8 cellular contexts compared by ENCODE assay signal in the genomic region with DNA sequence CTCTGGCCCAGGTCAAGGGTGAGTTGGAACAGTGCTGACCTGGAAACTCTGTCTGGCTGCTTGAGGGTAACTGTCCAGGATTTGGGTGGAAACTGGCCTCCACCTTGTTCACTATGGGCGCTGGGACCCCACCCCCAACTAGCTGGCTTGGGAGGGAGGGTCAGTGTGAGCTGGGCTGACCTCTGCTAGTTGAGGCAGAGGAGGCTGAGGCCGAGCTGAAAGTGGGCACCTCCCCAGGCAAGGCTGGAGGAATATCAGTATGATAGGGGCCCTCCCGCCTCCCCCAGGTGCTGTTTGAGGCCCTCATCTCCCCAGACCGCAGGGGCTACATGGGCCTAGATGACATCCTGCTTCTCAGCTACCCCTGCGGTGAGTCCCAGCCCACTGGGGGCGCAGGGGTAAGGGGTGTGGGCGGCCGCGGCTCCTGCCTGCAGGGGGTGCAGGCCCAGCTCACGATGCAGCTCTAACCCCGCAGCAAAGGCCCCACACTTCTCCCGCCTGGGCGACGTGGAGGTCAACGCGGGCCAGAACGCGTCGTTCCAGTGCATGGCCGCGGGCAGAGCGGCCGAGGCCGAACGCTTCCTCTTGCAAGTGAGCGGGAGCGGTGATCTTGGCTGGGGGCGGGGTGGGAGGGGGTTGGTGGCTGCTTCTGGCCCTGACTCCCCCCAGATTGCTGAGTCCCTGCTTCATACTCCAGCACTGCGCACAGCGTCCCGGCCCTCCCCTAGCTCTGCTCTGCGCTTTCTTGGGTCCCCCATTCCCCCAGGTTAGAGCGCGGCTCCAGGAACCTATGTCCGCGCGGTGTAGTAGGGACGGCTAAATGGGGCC. TPM values are rescaled to one million over a fixed set of nuclear protein-coding genes. Genes with fewer than 3 reads are reported as not detected.
DNase-seq lines count a peak whose midpoint lies in the region; ATAC-seq and TF ChIP-seq lines count a peak whose summit lies in the region.

No MANE protein-coding gene starts in this region.

- no peak overlapping the region for H3K27ac Mint-ChIP-seq in activated CD8-positive, alpha-beta T cell treated with anti-CD3 and anti-CD28 coated beads, Interleukin-2, amount 10 ng/mL, durations not matched to agents 7 days and 5 days

- 13% methylated on average over 38 of the region's 38 CpGs for WGBS in right cardiac atrium

- POLR2A ChIA-PET in activated CD8-positive, alpha-beta T cell treated with anti-CD3 and anti-CD28 coated beads, Interleukin-2, amount 10 ng/mL, durations not matched to agents 7 days and 5 days (lab: Charles Lee) = interaction anchor here (0.5 to 0.6 kb wide), 2 partner anchors 9 to 15 kb away, joined by 3 read pairs; no protein-coding TSS in a partner anchor

- H3K4me1 ChIP-seq in right cardiac atrium (ENCODE audit: control insufficient read depth, insufficient read depth, low read length) = peaks cover 4% of the 10 kb centered on the region

- H3K27ac ChIP-seq in right cardiac atrium (ENCODE audit: low read length) (peak overlapping the region; percentile 3), caudate nucleus (ENCODE audit: low read depth, low read length) (no peak overlapping the region)

- H3K4me3 Mint-ChIP-seq in activated CD8-positive, alpha-beta T cell treated with anti-CD3 and anti-CD28 coated beads, Interleukin-2, amount 10 ng/mL, durations not matched to agents 7 days and 5 days = peak overlapping the region; percentile 49

- no peaks in the 10 kb centered on the region for H3K9me3 Mint-ChIP-seq in activated CD8-positive, alpha-beta T cell treated with anti-CD3 and anti-CD28 coated beads, Interleukin-2, amount 10 ng/mL, durations not matched to agents 7 days and 5 days (ENCODE audit: insufficient read depth)

- H3K4me1 Mint-ChIP-seq in activated CD8-positive, alpha-beta T cell treated with anti-CD3 and anti-CD28 coated beads, Interleukin-2, amount 10 ng/mL, durations not matched to agents 7 days and 5 days (ENCODE audit: low read depth) = peaks cover 6% of the 10 kb centered on the region

- DNase-seq in activated CD8-positive, alpha-beta T cell treated with anti-CD3 and anti-CD28 coated beads, Interleukin-2, amount 10 ng/mL, durations not matched to agents 7 days and 5 days = no peak
- DNase-seq in right cardiac atrium (peak in 2 of 3 donors; percentile 70 to 77), retinal pigment epithelial cell (ENCODE audit: low read depth) (no peak), NCI-H524 (lab: John Stamatoyannopoulos, UW) (no peak), H4 (ENCODE audit: low spot score) (no peak), caudate nucleus (lab: John Stamatoyannopoulos, UW) (no peak)

- intact Hi-C loops in right cardiac atrium (cut with DNase I) = loop anchor here in 2 of 4 donors (10.0 kb wide), 2 partner anchors 76 to 846 kb away; no protein-coding TSS in a partner anchor

- peaks cover 43% of the 10 kb centered on the region for H3K27me3 Mint-ChIP-seq in activated CD8-positive, alpha-beta T cell treated with anti-CD3 and anti-CD28 coated beads, Interleukin-2, amount 10 ng/mL, durations not matched to agents 7 days and 5 days (ENCODE audit: low read depth)

- H3K4me3 ChIP-seq in GM12875 (ENCODE audit: low read depth, low read length) (peak overlapping the region; percentile 16), right cardiac atrium (ENCODE audit: low read length) (peak overlapping the region; percentile 37), retinal pigment epithelial cell (ENCODE audit: low read length) (peak overlapping the region; percentile 57)

- CTCF ChIA-PET in activated CD8-positive, alpha-beta T cell treated with anti-CD3 and anti-CD28 coated beads, Interleukin-2, amount 10 ng/mL, durations not matched to agents 7 days and 5 days (lab: Charles Lee) = no interaction called here

- H3K27me3 ChIP-seq in right cardiac atrium (ENCODE audit: control insufficient read depth, insufficient read depth) = no peaks in the 10 kb centered on the region

- H3K36me3 Mint-ChIP-seq in activated CD8-positive, alpha-beta T cell treated with anti-CD3 and anti-CD28 coated beads, Interleukin-2, amount 10 ng/mL, durations not matched to agents 7 days and 5 days (ENCODE audit: low read depth) = no peaks in the 10 kb centered on the region

- peak; percentile 54 for ATAC-seq in activated CD8-positive, alpha-beta T cell treated with anti-CD3 and anti-CD28 coated beads, Interleukin-2, amount 10 ng/mL, durations not matched to agents 7 days and 5 days
- peak; percentile 53 to 58 for ATAC-seq in right cardiac atrium
- no peak for ATAC-seq in GM18861 (IDR thresholded peaks at IDR 0.05; ENCODE audit: unreplicated experiment)

- H3K9me3 ChIP-seq in right cardiac atrium (ENCODE audit: control insufficient read depth, low read length) = no peaks in the 10 kb centered on the region

- TF ChIP-seq CTCF in GM12875 (IDR thresholded peaks at IDR 0.05; ENCODE audit: borderline replicate concordance, insufficient read depth, low read depth, low read length) (no peak), retinal pigment epithelial cell (conservative IDR thresholded peaks at IDR 0.05; ENCODE audit: low read depth, low read length) (peak; percentile 12)

RNA-seq across cellular contexts. Expression of gene PTPRU, which starts 22.9 kb away (rescaled TPM):
- under 1 TPM in 1 of 2 experiments, not detected in 1; 0.13 TPM for total RNA-seq in activated CD8-positive, alpha-beta T cell treated with anti-CD3 and anti-CD28 coated beads, Interleukin-2, amount 10 ng/mL, durations not matched to agents 7 days and 5 days
- 10 to 100 TPM; 13.7 to 29.9 (median 22.9) TPM for total RNA-seq in right cardiac atrium
- 24.6 TPM for polyA plus RNA-seq in right cardiac atrium
- total RNA-seq in H4 (2014; rRNA removed; shearing (Covaris generic)) = 16.2 and 18.3 TPM in 2 replicates

RNA-seq across cellular contexts. Expression of gene MECR, which starts 28.5 kb away (rescaled TPM):
- total RNA-seq in activated CD8-positive, alpha-beta T cell treated with anti-CD3 and anti-CD28 coated beads, Interleukin-2, amount 10 ng/mL, durations not matched to agents 7 days and 5 days = 10 to 100 TPM; 23.5 to 26.4 TPM
- 10 to 100 TPM; 21.0 to 33.7 (median 24.7) TPM for total RNA-seq in right cardiac atrium
- polyA plus RNA-seq in right cardiac atrium = 36.0 TPM
- total RNA-seq in H4 (2014; rRNA removed; shearing (Covaris generic)) = 29.0 and 32.3 TPM in 2 replicates

Comparison
In these comparisons a context has a peak if more than half of its experiments do, and no peak if none do; other contexts are left out.
1. DNase-seq: peak in right cardiac atrium (2 of 3); none in activated CD8-positive, alpha-beta T cell treated with anti-CD3 and anti-CD28 coated beads, Interleukin-2, amount 10 ng/mL, durations not matched to agents 7 days and 5 days (single experiment), retinal pigment epithelial cell (single experiment), NCI-H524 (0 of 2), H4 (single experiment) and caudate nucleus (0 of 61).
2. RNA of gene PTPRU, which starts 22.9 kb away (total RNA-seq): 13.7 to 29.9 TPM in right cardiac atrium and 16.2 to 18.3 TPM in H4; 0.13 TPM in activated CD8-positive, alpha-beta T cell treated with anti-CD3 and anti-CD28 coated beads, Interleukin-2, amount 10 ng/mL, durations not matched to agents 7 days and 5 days; every median in the first group is over 10 times any median in the second.
3. Peak in every context shown above with its lines, with median percentiles within 50 percentile points of each other: H3K4me3 ChIP-seq.